In the genomic region with DNA sequence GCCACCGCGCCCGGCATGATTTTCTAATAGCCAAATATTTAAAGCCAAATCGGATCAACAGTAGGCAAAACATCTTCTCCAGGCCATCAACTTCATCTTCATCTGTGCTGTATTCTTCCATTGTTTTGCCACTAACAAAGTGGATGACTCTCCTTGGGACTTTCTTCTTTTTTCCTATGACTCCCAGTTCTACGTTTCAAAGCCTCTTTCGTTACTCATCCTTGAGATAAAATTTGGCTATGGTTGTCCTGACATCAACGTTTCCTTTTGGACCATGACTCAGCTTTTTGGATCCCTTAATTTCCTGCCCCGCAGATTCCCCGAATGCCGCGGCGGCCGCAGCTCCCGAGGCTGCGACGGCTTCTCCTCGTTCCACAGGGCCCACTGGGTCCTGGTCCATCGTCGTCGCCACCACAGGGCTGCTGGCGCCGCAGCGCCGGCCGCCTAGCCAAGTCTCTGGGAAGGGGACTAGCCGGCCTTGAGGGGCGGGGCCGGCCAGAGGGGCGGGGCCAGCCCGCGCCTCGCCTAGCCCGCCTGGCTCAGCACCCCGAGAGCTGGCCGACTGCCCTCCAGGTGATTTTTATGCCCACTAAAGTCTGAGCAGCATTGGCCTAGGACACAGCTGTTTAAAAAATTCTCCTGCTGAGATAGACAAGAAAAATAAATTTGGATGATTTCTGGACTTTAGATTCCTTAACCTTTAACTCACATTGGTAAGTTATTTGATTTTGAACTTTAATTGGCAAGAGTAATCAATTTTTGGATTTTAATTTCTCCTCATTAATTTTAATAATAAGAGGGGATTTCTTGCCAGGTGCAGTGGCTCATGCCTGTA, we compare ENCODE assay signal across 1 cellular context.
TF ChIP-seq lines count a peak whose summit lies in the region.

No MANE protein-coding gene starts in this region.

TF ChIP-seq in K562, 482 proteins besides CTCF, POLR2A, EP300 and RAD21 (continued from another document and continues in another):
- TF ChIP-seq, protein P1, sequence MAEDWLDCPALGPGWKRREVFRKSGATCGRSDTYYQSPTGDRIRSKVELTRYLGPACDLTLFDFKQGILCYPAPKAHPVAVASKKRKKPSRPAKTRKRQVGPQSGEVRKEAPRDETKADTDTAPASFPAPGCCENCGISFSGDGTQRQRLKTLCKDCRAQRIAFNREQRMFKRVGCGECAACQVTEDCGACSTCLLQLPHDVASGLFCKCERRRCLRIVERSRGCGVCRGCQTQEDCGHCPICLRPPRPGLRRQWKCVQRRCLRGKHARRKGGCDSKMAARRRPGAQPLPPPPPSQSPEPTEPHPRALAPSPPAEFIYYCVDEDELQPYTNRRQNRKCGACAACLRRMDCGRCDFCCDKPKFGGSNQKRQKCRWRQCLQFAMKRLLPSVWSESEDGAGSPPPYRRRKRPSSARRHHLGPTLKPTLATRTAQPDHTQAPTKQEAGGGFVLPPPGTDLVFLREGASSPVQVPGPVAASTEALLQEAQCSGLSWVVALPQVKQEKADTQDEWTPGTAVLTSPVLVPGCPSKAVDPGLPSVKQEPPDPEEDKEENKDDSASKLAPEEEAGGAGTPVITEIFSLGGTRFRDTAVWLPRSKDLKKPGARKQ (CRISPR knock-in tag; IDR thresholded peaks at IDR 0.05), result no peak
- TF ChIP-seq, protein P2, sequence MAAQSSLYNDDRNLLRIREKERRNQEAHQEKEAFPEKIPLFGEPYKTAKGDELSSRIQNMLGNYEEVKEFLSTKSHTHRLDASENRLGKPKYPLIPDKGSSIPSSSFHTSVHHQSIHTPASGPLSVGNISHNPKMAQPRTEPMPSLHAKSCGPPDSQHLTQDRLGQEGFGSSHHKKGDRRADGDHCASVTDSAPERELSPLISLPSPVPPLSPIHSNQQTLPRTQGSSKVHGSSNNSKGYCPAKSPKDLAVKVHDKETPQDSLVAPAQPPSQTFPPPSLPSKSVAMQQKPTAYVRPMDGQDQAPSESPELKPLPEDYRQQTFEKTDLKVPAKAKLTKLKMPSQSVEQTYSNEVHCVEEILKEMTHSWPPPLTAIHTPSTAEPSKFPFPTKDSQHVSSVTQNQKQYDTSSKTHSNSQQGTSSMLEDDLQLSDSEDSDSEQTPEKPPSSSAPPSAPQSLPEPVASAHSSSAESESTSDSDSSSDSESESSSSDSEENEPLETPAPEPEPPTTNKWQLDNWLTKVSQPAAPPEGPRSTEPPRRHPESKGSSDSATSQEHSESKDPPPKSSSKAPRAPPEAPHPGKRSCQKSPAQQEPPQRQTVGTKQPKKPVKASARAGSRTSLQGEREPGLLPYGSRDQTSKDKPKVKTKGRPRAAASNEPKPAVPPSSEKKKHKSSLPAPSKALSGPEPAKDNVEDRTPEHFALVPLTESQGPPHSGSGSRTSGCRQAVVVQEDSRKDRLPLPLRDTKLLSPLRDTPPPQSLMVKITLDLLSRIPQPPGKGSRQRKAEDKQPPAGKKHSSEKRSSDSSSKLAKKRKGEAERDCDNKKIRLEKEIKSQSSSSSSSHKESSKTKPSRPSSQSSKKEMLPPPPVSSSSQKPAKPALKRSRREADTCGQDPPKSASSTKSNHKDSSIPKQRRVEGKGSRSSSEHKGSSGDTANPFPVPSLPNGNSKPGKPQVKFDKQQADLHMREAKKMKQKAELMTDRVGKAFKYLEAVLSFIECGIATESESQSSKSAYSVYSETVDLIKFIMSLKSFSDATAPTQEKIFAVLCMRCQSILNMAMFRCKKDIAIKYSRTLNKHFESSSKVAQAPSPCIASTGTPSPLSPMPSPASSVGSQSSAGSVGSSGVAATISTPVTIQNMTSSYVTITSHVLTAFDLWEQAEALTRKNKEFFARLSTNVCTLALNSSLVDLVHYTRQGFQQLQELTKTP (IDR thresholded peaks at IDR 0.05; ENCODE audit: low read depth in 1 of 2, partially characterized antibody in 2 of 2), result peak in 1 of 2 experiments; percentile 17
- 0 out of 2 replicates have a peak, but pooled peaks have one; percentile 11 for TF ChIP-seq TEAD4 (IDR thresholded peaks at IDR 0.05; ENCODE audit: low read length)
- TF ChIP-seq TEAD4 (CRISPR knock-in tag; IDR thresholded peaks at IDR 0.05; ENCODE audit: borderline replicate concordance), result no peak
- peak; percentile 89; the same call in 1 of the 2 replicates for TF ChIP-seq DMBX1 (CRISPR knock-in tag; IDR thresholded peaks at IDR 0.05; ENCODE audit: borderline replicate concordance)
- no peak for TF ChIP-seq HNRNPH1 (optimal IDR thresholded peaks at IDR 0.05; ENCODE audit: low read depth, low read length)
- no peak for TF ChIP-seq IFI16 (CRISPR knock-in tag; IDR thresholded peaks at IDR 0.05)
- no peak for TF ChIP-seq CHD1 (IDR thresholded peaks at IDR 0.05; ENCODE audit: low read length)
- TF ChIP-seq, protein P3, sequence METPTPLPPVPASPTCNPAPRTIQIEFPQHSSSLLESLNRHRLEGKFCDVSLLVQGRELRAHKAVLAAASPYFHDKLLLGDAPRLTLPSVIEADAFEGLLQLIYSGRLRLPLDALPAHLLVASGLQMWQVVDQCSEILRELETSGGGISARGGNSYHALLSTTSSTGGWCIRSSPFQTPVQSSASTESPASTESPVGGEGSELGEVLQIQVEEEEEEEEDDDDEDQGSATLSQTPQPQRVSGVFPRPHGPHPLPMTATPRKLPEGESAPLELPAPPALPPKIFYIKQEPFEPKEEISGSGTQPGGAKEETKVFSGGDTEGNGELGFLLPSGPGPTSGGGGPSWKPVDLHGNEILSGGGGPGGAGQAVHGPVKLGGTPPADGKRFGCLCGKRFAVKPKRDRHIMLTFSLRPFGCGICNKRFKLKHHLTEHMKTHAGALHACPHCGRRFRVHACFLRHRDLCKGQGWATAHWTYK (CRISPR knock-in tag; IDR thresholded peaks at IDR 0.05), result peak; percentile 88
- TF ChIP-seq RFX1 (IDR thresholded peaks at IDR 0.05), result peak; percentile 57
- no peak for TF ChIP-seq ZNF41 (CRISPR knock-in tag; conservative IDR thresholded peaks at IDR 0.05)
- TF ChIP-seq, protein P4, sequence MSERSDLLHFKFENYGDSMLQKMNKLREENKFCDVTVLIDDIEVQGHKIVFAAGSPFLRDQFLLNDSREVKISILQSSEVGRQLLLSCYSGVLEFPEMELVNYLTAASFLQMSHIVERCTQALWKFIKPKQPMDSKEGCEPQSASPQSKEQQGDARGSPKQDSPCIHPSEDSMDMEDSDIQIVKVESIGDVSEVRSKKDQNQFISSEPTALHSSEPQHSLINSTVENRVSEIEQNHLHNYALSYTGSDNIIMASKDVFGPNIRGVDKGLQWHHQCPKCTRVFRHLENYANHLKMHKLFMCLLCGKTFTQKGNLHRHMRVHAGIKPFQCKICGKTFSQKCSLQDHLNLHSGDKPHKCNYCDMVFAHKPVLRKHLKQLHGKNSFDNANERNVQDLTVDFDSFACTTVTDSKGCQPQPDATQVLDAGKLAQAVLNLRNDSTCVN (CRISPR knock-in tag; IDR thresholded peaks at IDR 0.05), result peak; percentile 66
- TF ChIP-seq MED1 (CRISPR knock-in tag; IDR thresholded peaks at IDR 0.05; ENCODE audit: borderline replicate concordance), result no peak
- TF ChIP-seq, protein P5, sequence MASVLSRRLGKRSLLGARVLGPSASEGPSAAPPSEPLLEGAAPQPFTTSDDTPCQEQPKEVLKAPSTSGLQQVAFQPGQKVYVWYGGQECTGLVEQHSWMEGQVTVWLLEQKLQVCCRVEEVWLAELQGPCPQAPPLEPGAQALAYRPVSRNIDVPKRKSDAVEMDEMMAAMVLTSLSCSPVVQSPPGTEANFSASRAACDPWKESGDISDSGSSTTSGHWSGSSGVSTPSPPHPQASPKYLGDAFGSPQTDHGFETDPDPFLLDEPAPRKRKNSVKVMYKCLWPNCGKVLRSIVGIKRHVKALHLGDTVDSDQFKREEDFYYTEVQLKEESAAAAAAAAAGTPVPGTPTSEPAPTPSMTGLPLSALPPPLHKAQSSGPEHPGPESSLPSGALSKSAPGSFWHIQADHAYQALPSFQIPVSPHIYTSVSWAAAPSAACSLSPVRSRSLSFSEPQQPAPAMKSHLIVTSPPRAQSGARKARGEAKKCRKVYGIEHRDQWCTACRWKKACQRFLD (CRISPR knock-in tag; IDR thresholded peaks at IDR 0.05), result no peak
- TF ChIP-seq HEY1 (CRISPR knock-in tag; IDR thresholded peaks at IDR 0.05; ENCODE audit: borderline replicate concordance), result no peak
- TF ChIP-seq EP400 (IDR thresholded peaks at IDR 0.05), result no peak; the same call in none of the 2 replicates
- TF ChIP-seq, protein P6, sequence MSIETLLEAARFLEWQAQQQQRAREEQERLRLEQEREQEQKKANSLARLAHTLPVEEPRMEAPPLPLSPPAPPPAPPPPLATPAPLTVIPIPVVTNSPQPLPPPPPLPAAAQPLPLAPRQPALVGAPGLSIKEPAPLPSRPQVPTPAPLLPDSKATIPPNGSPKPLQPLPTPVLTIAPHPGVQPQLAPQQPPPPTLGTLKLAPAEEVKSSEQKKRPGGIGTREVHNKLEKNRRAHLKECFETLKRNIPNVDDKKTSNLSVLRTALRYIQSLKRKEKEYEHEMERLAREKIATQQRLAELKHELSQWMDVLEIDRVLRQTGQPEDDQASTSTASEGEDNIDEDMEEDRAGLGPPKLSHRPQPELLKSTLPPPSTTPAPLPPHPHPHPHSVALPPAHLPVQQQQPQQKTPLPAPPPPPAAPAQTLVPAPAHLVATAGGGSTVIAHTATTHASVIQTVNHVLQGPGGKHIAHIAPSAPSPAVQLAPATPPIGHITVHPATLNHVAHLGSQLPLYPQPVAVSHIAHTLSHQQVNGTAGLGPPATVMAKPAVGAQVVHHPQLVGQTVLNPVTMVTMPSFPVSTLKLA (conservative IDR thresholded peaks at IDR 0.05), result peak in 1 of 2 experiments; percentile 27; a peak in 2 of 4 replicates
- no peak for TF ChIP-seq SIX5 (IDR thresholded peaks at IDR 0.05; ENCODE audit: borderline replicate concordance in 1 of 2, insufficient read depth in 1 of 2, low read depth in 1 of 2, low read length in 2 of 2)
- 0 out of 2 replicates have a peak, but pooled peaks have one; percentile 69 for TF ChIP-seq ZNF431 (CRISPR knock-in tag; IDR thresholded peaks at IDR 0.05)
- no peak for TF ChIP-seq POLR3G (IDR thresholded peaks at IDR 0.05; ENCODE audit: extremely low read depth, insufficient read length, insufficient replicate concordance)
- TF ChIP-seq PTBP1 (IDR thresholded peaks at IDR 0.05; ENCODE audit: low read depth, low read length), result no peak
- no peak for TF ChIP-seq SRSF3 (IDR thresholded peaks at IDR 0.05; ENCODE audit: insufficient read depth, low read length)
- TF ChIP-seq, protein P7, sequence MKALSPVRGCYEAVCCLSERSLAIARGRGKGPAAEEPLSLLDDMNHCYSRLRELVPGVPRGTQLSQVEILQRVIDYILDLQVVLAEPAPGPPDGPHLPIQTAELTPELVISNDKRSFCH (CRISPR knock-in tag; IDR thresholded peaks at IDR 0.05), result no peak
- TF ChIP-seq, protein P7 (tag; IDR thresholded peaks at IDR 0.05), result peak; percentile 54; the same call in 1 of the 2 replicates
- TF ChIP-seq ZNF253 (CRISPR knock-in tag; conservative IDR thresholded peaks at IDR 0.05), result no peak
- TF ChIP-seq HMG20A (CRISPR knock-in tag; conservative IDR thresholded peaks at IDR 0.05), result 0 out of 2 replicates have a peak, but pooled peaks have one; percentile 69
- TF ChIP-seq XRCC3 (IDR thresholded peaks at IDR 0.05), result no peak
- no peak for TF ChIP-seq KAT8 (IDR thresholded peaks at IDR 0.05; ENCODE audit: low read depth)
- TF ChIP-seq, protein P8, sequence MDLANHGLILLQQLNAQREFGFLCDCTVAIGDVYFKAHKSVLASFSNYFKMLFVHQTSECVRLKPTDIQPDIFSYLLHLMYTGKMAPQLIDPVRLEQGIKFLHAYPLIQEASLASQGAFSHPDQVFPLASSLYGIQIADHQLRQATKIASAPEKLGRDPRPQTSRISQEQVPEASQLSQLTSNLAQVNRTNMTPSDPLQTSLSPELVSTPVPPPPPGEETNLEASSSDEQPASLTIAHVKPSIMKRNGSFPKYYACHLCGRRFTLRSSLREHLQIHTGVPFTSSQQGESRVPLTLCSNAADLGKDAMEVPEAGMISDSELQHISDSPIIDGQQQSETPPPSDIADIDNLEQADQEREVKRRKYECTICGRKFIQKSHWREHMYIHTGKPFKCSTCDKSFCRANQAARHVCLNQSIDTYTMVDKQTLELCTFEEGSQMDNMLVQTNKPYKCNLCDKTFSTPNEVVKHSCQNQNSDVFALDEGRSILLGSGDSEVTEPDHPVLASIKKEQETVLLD (IDR thresholded peaks at IDR 0.05), result peak; percentile 60; the same call in 1 of the 2 replicates
- peak; percentile 40; the same call in 1 of the 2 replicates for TF ChIP-seq MBD2 (IDR thresholded peaks at IDR 0.05; ENCODE audit: borderline replicate concordance, low read depth)
- no peak for TF ChIP-seq HIVEP1 (CRISPR knock-in tag; IDR thresholded peaks at IDR 0.05)
- TF ChIP-seq, protein P9, sequence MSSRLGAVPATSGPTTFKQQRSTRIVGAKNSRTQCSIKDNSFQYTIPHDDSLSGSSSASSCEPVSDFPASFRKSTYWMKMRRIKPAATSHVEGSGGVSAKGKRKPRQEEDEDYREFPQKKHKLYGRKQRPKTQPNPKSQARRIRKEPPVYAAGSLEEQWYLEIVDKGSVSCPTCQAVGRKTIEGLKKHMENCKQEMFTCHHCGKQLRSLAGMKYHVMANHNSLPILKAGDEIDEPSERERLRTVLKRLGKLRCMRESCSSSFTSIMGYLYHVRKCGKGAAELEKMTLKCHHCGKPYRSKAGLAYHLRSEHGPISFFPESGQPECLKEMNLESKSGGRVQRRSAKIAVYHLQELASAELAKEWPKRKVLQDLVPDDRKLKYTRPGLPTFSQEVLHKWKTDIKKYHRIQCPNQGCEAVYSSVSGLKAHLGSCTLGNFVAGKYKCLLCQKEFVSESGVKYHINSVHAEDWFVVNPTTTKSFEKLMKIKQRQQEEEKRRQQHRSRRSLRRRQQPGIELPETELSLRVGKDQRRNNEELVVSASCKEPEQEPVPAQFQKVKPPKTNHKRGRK (tag; IDR thresholded peaks at IDR 0.05), result no peak
- 0 out of 2 replicates have a peak, but pooled peaks have one; percentile 38 for TF ChIP-seq ZNF561 (CRISPR knock-in tag; conservative IDR thresholded peaks at IDR 0.05)
- TF ChIP-seq ARHGAP35 (IDR thresholded peaks at IDR 0.05; ENCODE audit: partially characterized antibody), result no peak
- 0 out of 2 replicates have a peak, but pooled peaks have one; percentile 43 for TF ChIP-seq ETV1 (tag; conservative IDR thresholded peaks at IDR 0.05; ENCODE audit: low read depth)
- no peak for TF ChIP-seq FOXA1 (IDR thresholded peaks at IDR 0.05; ENCODE audit: borderline replicate concordance)
- no peak for TF ChIP-seq SAP30 (IDR thresholded peaks at IDR 0.05; ENCODE audit: borderline replicate concordance, insufficient read depth, low read depth, low read length, poor library complexity, severe bottlenecking)
- TF ChIP-seq, protein P10, sequence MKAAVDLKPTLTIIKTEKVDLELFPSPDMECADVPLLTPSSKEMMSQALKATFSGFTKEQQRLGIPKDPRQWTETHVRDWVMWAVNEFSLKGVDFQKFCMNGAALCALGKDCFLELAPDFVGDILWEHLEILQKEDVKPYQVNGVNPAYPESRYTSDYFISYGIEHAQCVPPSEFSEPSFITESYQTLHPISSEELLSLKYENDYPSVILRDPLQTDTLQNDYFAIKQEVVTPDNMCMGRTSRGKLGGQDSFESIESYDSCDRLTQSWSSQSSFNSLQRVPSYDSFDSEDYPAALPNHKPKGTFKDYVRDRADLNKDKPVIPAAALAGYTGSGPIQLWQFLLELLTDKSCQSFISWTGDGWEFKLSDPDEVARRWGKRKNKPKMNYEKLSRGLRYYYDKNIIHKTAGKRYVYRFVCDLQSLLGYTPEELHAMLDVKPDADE (conservative IDR thresholded peaks at IDR 0.05; ENCODE audit: control insufficient read depth, low read depth, low read length), result no peak
